8 cellular contexts compared by ENCODE assay signal in genomic region chr3:123202451-123202850, GRCh38. TPM values are rescaled to one million over a fixed set of nuclear protein-coding genes. Genes with fewer than 3 reads are reported as not detected.
DNase-seq lines count a peak whose midpoint lies in the region; ATAC-seq, FAIRE-seq and TF ChIP-seq lines count a peak whose summit lies in the region.

No MANE protein-coding gene starts in this region.

- no peak for TF ChIP-seq POLR2A in K562 (conservative IDR thresholded peaks at IDR 0.05)
- no peak for TF ChIP-seq POLR2A in right lobe of liver (IDR thresholded peaks at IDR 0.05)

- H3K27me3 ChIP-seq in Loucy (ENCODE audit: insufficient read depth, low read length, poor library complexity, severe bottlenecking) (no peaks in the 10 kb centered on the region), K562 (ENCODE audit: control insufficient read depth in 2 of 2, insufficient read depth in 2 of 2, low read length in 2 of 2) (no peaks in the 10 kb centered on the region), right lobe of liver (no peaks in the 10 kb centered on the region)

- H4K20me1 ChIP-seq in Loucy (ENCODE audit: insufficient read depth, low read length, poor library complexity, severe bottlenecking) (peaks cover 16% of the 10 kb centered on the region), K562 (replicated peaks; ENCODE audit: control insufficient read depth, insufficient read depth, low read length) (0 out of 2 replicates have a peak, but pooled peaks cover 3% of the 10 kb centered on the region)

- intact Hi-C loops in K562 (cut with micrococcal nuclease) (no loop called here), right lobe of liver (cut with DNase I) (no loop called here)

- no peak for TF ChIP-seq RAD21 in K562 (CRISPR knock-in tag; conservative IDR thresholded peaks at IDR 0.05 in 1 of 2, IDR thresholded peaks at IDR 0.05 in 1 of 2)

- 0 out of 2 replicates have a peak, but pooled peaks have one; percentile 12 for TF ChIP-seq CTCF in Loucy (conservative IDR thresholded peaks at IDR 0.05; ENCODE audit: low read length)
- no peak for TF ChIP-seq CTCF in K562 (IDR thresholded peaks at IDR 0.05 in 2 of 3, conservative IDR thresholded peaks at IDR 0.05 in 1 of 3; ENCODE audit: insufficient read depth in 2 of 3, low read depth in 1 of 3, low read length in 3 of 3)
- TF ChIP-seq CTCF in right lobe of liver (IDR thresholded peaks at IDR 0.05), result no peak

- BruUV-seq in K562 (replicated peaks; lab: Mats Ljungman, UMichigan), result TSS peak; percentile 69

- H3K9me1 ChIP-seq in K562 (ENCODE audit: control insufficient read depth, insufficient read depth, low read length), result no peaks in the 10 kb centered on the region

- peak overlapping the region; percentile 96 for H3K9ac ChIP-seq in Loucy (ENCODE audit: low read depth, low read length, poor library complexity, severe bottlenecking)
- peak overlapping the region; percentile 94 to 97 for H3K9ac ChIP-seq in K562 (ENCODE audit: insufficient read depth in 1 of 2, low read depth in 2 of 2, low read length in 2 of 2)

- H3K27ac ChIP-seq in K562 (ENCODE audit: extremely low read depth, low read depth, low read length) (peak overlapping the region; percentile 83), right lobe of liver (peak overlapping the region; percentile 80 to 88 (median 87)), urinary bladder (ENCODE audit: low read depth) (no peak overlapping the region)

- peak; percentile 40; the same call in 2 of the 3 replicates for ATAC-seq in K562
- no peak for ATAC-seq in right lobe of liver
- ATAC-seq in HG02763 (IDR thresholded peaks at IDR 0.05; ENCODE audit: unreplicated experiment), result no peak

- H3K9me3 ChIP-seq in Loucy (ENCODE audit: insufficient read depth, low read depth, low read length) (no peaks in the 10 kb centered on the region), K562 (replicated peaks; ENCODE audit: control insufficient read depth, insufficient read depth, low read depth, low read length) (no peaks in the 10 kb centered on the region), right lobe of liver (no peaks in the 10 kb centered on the region)

- H3K4me3 ChIP-seq in Loucy (ENCODE audit: low read length, poor library complexity, severe bottlenecking) (peak overlapping the region; percentile 94), K562 (peak overlapping the region; percentile 98), right lobe of liver (peak overlapping the region; percentile 92 to 99 (median 95)), urinary bladder (ENCODE audit: low read depth, low read length) (peak overlapping the region; percentile 56)

- CTCF ChIA-PET in K562 (lab: Yijun Ruan, JAX; ENCODE audit: low intra/inter-chr PET ratio), result no interaction called here

- TF ChIP-seq EP300 in K562 (IDR thresholded peaks at IDR 0.05; ENCODE audit: low read length), result no peak

- peaks cover 22% of the 10 kb centered on the region for H3K4me1 ChIP-seq in Loucy (ENCODE audit: insufficient read depth, low read length, poor library complexity, severe bottlenecking)
- peaks cover 0 to 10% of the 10 kb centered on the region in 2 experiments; a peak in 3 of 5 replicates for H3K4me1 ChIP-seq in K562 (replicated peaks in 1 of 2; ENCODE audit: control insufficient read depth in 2 of 2, insufficient read depth in 2 of 2, low read length in 2 of 2)
- peaks cover 0 to 12% (median 0%) of the 10 kb centered on the region in 4 donors for H3K4me1 ChIP-seq in right lobe of liver
- H3K4me1 ChIP-seq in urinary bladder (ENCODE audit: insufficient read depth), result no peaks in the 10 kb centered on the region

- H3F3A ChIP-seq in Loucy (ENCODE audit: low read depth), result no peaks in the 10 kb centered on the region

- peak overlapping the region; percentile 87 for H3K4me2 ChIP-seq in Loucy (ENCODE audit: low read depth, low read length, poor library complexity, severe bottlenecking)
- peak overlapping the region; percentile 96 for H3K4me2 ChIP-seq in K562 (ENCODE audit: insufficient read depth, low read length)

- in situ Hi-C loops in K562 (cut with MboI), result no loop called here

- H3K79me2 ChIP-seq in Loucy (ENCODE audit: insufficient read depth, low read length), result peaks cover 40% of the 10 kb centered on the region
- H3K79me2 ChIP-seq in K562 (ENCODE audit: control insufficient read depth, insufficient read depth, low read length), result peaks cover 30% of the 10 kb centered on the region

- DNase-seq in Daoy (ENCODE audit: low read depth) (peak; percentile 7), K562 (ENCODE audit: extremely low read depth in 1 of 4, low spot score in 3 of 4) (peak in 3 of 4 experiments; percentile 10 to 16 (median 14)), right lobe of liver (no peak), HK-2 (ENCODE audit: unreplicated experiment) (no peak), superior temporal gyrus (ENCODE audit: extremely low spot score) (no peak)

- no peaks in the 10 kb centered on the region for H3K36me3 ChIP-seq in Loucy (ENCODE audit: insufficient read depth, low read length)
- no peaks in the 10 kb centered on the region for H3K36me3 ChIP-seq in K562 (ENCODE audit: control insufficient read depth, insufficient read depth, low read length)
- no peaks in the 10 kb centered on the region for H3K36me3 ChIP-seq in right lobe of liver
- no peaks in the 10 kb centered on the region for H3K36me3 ChIP-seq in urinary bladder (ENCODE audit: insufficient read depth)

- H2AFZ ChIP-seq in Loucy (ENCODE audit: low read length) (peak overlapping the region; percentile 98), K562 (ENCODE audit: low read depth, low read length) (peak overlapping the region; percentile 98)

- no peak for FAIRE-seq in K562 (lab: Jason Lieb, UNC)

- 0% methylated on average over 7 of the region's 7 CpGs for WGBS in K562 (ENCODE audit: insufficient coverage, low coverage, missing lambda C conversion rate)
- WGBS in right lobe of liver (ENCODE audit: insufficient coverage, low coverage, low lambda C conversion rate, missing lambda C conversion rate), result 0% methylated on average over 5 of the region's 7 CpGs
- whole genome bisulfite sequencing in urinary bladder, result 1% methylated on average over 7 of the region's 7 CpGs

- no peaks in the 10 kb centered on the region for H3K9me2 ChIP-seq in Loucy (replicated peaks; ENCODE audit: low read depth, low read length)

- POLR2A ChIA-PET in K562 (lab: Yijun Ruan, JAX), result no interaction called here

TF ChIP-seq in K562, 482 proteins besides CTCF, POLR2A, EP300 and RAD21 (continues in another document):
- TF ChIP-seq ZNF551 (CRISPR knock-in tag; IDR thresholded peaks at IDR 0.05) (no peak), FIP1L1 (IDR thresholded peaks at IDR 0.05; ENCODE audit: low read depth, low read length, poor library complexity, severe bottlenecking) (no peak), HDAC1 (IDR thresholded peaks at IDR 0.05) (no peak), SOX6 (IDR thresholded peaks at IDR 0.05) (no peak), ZNF644 (tag; IDR thresholded peaks at IDR 0.05; ENCODE audit: low read depth) (no peak), TOE1 (IDR thresholded peaks at IDR 0.05; ENCODE audit: borderline replicate concordance) (no peak), TOE1 (CRISPR knock-in tag; IDR thresholded peaks at IDR 0.05; ENCODE audit: borderline replicate concordance, low read depth) (no peak)

RNA-seq across cellular contexts. Expression of gene SEC22A, which starts 0.7 kb away (rescaled TPM):
- total RNA-seq in Daoy (2014; rRNA removed; shearing (Covaris generic)), result 44.9 and 45.1 TPM in 2 replicates
- total RNA-seq in K562 (2011; cell fraction: chromatin; rRNA removed; ENCODE audit: low replicate concordance), result 18.1 and 37.0 TPM in 2 replicates
- 14.5 and 21.4 TPM in 2 replicates for total RNA-seq in K562 (2011; cell fraction: nucleolus; rRNA removed)
- total RNA-seq in K562 (2011; cell fraction: nucleoplasm; rRNA removed), result 20.3 and 24.5 TPM in 2 replicates
- 9.5 and 13.3 TPM in 2 replicates for total RNA-seq in K562 (2014; rRNA removed)
- total RNA-seq in K562 (2014; rRNA removed; fragmentation: Illumina TruSeq; extraction: Trizol), result 20.5 and 24.9 TPM in 2 replicates
- 18.5 and 19.5 TPM in 2 replicates for total RNA-seq in K562 (2015; rRNA removed; fragmentation: Illumina TruSeq; extraction: Trizol)
- 7.9 and 13.5 TPM in 2 replicates for total RNA-seq in K562 (2021)
- 26.6 and 32.3 TPM in 2 replicates for polyA plus RNA-seq in K562 (2011; rRNA removed)
- polyA plus RNA-seq in K562 (2011; cell fraction: cytosol; rRNA removed), result 15.2 and 28.5 TPM in 2 replicates
- polyA plus RNA-seq in K562 (2011; cell fraction: nucleus; rRNA removed), result 14.0 and 25.8 TPM in 2 replicates
- 11.0 and 14.3 TPM in 2 replicates for polyA plus RNA-seq in K562 (2012)
- polyA plus RNA-seq in K562 (2014; fragmentation: Illumina TruSeq; extraction: Trizol), result 20.0 and 24.1 TPM in 2 replicates
- polyA plus RNA-seq in K562 (2014; fragmentation: Nextera tagmentation; extraction: Ambion mirVana), result 10 to 100 TPM; 35.7 to 44.5 TPM
- polyA plus RNA-seq in K562 (2014; rRNA removed), result 13.5 and 18.6 TPM in 2 replicates
- 15.8 and 20.5 TPM in 2 replicates for polyA minus RNA-seq in K562 (2011; rRNA and poly(A)+ RNA removed)
- 4.4 and 9.3 TPM in 2 replicates for polyA minus RNA-seq in K562 (2011; cell fraction: cytosol; rRNA and poly(A)+ RNA removed)
- 10.4 and 15.9 TPM in 2 replicates for polyA minus RNA-seq in K562 (2011; cell fraction: nucleus; rRNA and poly(A)+ RNA removed)
- 10 to 100 TPM in 4 of 6 experiments, 1 to 10 TPM in 2; 7.5 to 24.9 (median 11.0) TPM for total RNA-seq in right lobe of liver
- 65.4 TPM for total RNA-seq in urinary bladder
- 13.9 TPM for polyA plus RNA-seq in urinary bladder

Comparison
In these comparisons a context has a peak if more than half of its experiments do, and no peak if none do; other contexts are left out.
1. DNase-seq: peak in Daoy (single experiment) and K562 (3 of 4); none in right lobe of liver (0 of 3), HK-2 (single experiment) and superior temporal gyrus (single experiment).
2. Peak in every context shown above with its lines, with median percentiles within 50 percentile points of each other: H3K4me3 ChIP-seq.